In genomic region chr3:46609944-46610722, GRCh38 we compare ENCODE assay signal across 1 cellular context.
A peak's percentile ranks its signal among the peaks of the same experiment; 100 is the strongest.
TF ChIP-seq lines count a peak whose summit lies in the region.

No MANE protein-coding gene starts in this region.

TF ChIP-seq in HepG2, 621 proteins besides CTCF, POLR2A, EP300 and RAD21:
- TF ChIP-seq ATF7 (IDR thresholded peaks at IDR 0.05): peak; percentile 38; the same call in 1 of the 2 replicates
- TF ChIP-seq ATF7 (CRISPR knock-in tag; IDR thresholded peaks at IDR 0.05): no peak
- TF ChIP-seq HOMEZ (CRISPR knock-in tag; IDR thresholded peaks at IDR 0.05; ENCODE audit: low read depth): no peak
TF ChIP-seq in HepG2: peak in this region for 1.
